Comparison of ENCODE assay signal across 2 cellular contexts in the genomic region with DNA sequence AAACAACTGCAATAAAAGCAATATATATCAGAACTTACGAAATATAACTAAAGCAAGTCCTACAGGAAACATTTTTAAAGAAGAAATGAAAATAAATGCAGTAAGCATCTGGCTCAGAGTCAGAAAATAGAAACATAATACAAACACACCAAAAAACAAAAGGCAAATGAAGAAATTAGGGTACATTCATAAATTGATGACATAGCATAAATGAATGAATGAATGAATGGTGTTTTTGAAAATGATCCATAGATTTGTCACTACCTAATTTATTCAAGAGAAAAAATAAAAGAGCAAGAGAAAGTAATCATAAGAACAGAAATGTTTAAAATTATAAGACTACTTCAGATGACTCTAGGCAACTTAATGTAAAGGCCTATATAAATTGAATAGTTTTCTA.
TF ChIP-seq lines count a peak whose summit lies in the region.

No MANE protein-coding gene starts in this region.

TF ChIP-seq in HepG2, 621 proteins besides CTCF, POLR2A, EP300 and RAD21 (continued from another document):
- TF ChIP-seq, protein P1, sequence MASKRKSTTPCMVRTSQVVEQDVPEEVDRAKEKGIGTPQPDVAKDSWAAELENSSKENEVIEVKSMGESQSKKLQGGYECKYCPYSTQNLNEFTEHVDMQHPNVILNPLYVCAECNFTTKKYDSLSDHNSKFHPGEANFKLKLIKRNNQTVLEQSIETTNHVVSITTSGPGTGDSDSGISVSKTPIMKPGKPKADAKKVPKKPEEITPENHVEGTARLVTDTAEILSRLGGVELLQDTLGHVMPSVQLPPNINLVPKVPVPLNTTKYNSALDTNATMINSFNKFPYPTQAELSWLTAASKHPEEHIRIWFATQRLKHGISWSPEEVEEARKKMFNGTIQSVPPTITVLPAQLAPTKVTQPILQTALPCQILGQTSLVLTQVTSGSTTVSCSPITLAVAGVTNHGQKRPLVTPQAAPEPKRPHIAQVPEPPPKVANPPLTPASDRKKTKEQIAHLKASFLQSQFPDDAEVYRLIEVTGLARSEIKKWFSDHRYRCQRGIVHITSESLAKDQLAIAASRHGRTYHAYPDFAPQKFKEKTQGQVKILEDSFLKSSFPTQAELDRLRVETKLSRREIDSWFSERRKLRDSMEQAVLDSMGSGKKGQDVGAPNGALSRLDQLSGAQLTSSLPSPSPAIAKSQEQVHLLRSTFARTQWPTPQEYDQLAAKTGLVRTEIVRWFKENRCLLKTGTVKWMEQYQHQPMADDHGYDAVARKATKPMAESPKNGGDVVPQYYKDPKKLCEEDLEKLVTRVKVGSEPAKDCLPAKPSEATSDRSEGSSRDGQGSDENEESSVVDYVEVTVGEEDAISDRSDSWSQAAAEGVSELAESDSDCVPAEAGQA (IDR thresholded peaks at IDR 0.05; ENCODE audit: low read depth) = no peak
- TF ChIP-seq, protein P1 (CRISPR knock-in tag; IDR thresholded peaks at IDR 0.05; ENCODE audit: borderline replicate concordance) = no peak
- TF ChIP-seq GPBP1L1 (CRISPR knock-in tag; IDR thresholded peaks at IDR 0.05) (no peak), MAFK (conservative IDR thresholded peaks at IDR 0.05 in 1 of 2, IDR thresholded peaks at IDR 0.05 in 1 of 2; ENCODE audit: low read length in 2 of 2) (peak; percentile 91 to 97), DNMT3B (CRISPR knock-in tag; conservative IDR thresholded peaks at IDR 0.05) (no peak), ZNF251 (CRISPR knock-in tag; IDR thresholded peaks at IDR 0.05) (no peak), ZNF777 (CRISPR knock-in tag; IDR thresholded peaks at IDR 0.05) (no peak), ZNF839 (CRISPR knock-in tag; IDR thresholded peaks at IDR 0.05; ENCODE audit: borderline replicate concordance) (no peak), KLF16 (CRISPR knock-in tag; IDR thresholded peaks at IDR 0.05) (no peak), ZNF160 (CRISPR knock-in tag; IDR thresholded peaks at IDR 0.05) (no peak)
- TF ChIP-seq, protein P2, sequence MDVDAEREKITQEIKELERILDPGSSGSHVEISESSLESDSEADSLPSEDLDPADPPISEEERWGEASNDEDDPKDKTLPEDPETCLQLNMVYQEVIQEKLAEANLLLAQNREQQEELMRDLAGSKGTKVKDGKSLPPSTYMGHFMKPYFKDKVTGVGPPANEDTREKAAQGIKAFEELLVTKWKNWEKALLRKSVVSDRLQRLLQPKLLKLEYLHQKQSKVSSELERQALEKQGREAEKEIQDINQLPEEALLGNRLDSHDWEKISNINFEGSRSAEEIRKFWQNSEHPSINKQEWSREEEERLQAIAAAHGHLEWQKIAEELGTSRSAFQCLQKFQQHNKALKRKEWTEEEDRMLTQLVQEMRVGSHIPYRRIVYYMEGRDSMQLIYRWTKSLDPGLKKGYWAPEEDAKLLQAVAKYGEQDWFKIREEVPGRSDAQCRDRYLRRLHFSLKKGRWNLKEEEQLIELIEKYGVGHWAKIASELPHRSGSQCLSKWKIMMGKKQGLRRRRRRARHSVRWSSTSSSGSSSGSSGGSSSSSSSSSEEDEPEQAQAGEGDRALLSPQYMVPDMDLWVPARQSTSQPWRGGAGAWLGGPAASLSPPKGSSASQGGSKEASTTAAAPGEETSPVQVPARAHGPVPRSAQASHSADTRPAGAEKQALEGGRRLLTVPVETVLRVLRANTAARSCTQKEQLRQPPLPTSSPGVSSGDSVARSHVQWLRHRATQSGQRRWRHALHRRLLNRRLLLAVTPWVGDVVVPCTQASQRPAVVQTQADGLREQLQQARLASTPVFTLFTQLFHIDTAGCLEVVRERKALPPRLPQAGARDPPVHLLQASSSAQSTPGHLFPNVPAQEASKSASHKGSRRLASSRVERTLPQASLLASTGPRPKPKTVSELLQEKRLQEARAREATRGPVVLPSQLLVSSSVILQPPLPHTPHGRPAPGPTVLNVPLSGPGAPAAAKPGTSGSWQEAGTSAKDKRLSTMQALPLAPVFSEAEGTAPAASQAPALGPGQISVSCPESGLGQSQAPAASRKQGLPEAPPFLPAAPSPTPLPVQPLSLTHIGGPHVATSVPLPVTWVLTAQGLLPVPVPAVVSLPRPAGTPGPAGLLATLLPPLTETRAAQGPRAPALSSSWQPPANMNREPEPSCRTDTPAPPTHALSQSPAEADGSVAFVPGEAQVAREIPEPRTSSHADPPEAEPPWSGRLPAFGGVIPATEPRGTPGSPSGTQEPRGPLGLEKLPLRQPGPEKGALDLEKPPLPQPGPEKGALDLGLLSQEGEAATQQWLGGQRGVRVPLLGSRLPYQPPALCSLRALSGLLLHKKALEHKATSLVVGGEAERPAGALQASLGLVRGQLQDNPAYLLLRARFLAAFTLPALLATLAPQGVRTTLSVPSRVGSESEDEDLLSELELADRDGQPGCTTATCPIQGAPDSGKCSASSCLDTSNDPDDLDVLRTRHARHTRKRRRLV (CRISPR knock-in tag; IDR thresholded peaks at IDR 0.05) = no peak

TF ChIP-seq in K562, 482 proteins besides CTCF, POLR2A, EP300 and RAD21 (continued from another document):
- TF ChIP-seq, protein P3, sequence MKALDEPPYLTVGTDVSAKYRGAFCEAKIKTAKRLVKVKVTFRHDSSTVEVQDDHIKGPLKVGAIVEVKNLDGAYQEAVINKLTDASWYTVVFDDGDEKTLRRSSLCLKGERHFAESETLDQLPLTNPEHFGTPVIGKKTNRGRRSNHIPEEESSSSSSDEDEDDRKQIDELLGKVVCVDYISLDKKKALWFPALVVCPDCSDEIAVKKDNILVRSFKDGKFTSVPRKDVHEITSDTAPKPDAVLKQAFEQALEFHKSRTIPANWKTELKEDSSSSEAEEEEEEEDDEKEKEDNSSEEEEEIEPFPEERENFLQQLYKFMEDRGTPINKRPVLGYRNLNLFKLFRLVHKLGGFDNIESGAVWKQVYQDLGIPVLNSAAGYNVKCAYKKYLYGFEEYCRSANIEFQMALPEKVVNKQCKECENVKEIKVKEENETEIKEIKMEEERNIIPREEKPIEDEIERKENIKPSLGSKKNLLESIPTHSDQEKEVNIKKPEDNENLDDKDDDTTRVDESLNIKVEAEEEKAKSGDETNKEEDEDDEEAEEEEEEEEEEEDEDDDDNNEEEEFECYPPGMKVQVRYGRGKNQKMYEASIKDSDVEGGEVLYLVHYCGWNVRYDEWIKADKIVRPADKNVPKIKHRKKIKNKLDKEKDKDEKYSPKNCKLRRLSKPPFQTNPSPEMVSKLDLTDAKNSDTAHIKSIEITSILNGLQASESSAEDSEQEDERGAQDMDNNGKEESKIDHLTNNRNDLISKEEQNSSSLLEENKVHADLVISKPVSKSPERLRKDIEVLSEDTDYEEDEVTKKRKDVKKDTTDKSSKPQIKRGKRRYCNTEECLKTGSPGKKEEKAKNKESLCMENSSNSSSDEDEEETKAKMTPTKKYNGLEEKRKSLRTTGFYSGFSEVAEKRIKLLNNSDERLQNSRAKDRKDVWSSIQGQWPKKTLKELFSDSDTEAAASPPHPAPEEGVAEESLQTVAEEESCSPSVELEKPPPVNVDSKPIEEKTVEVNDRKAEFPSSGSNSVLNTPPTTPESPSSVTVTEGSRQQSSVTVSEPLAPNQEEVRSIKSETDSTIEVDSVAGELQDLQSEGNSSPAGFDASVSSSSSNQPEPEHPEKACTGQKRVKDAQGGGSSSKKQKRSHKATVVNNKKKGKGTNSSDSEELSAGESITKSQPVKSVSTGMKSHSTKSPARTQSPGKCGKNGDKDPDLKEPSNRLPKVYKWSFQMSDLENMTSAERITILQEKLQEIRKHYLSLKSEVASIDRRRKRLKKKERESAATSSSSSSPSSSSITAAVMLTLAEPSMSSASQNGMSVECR (CRISPR knock-in tag; IDR thresholded peaks at IDR 0.05) = no peak
- TF ChIP-seq MAFG (tag; conservative IDR thresholded peaks at IDR 0.05) (peak; percentile 63), MAFF (IDR thresholded peaks at IDR 0.05; ENCODE audit: low read length) (peak; percentile 70), ZNF224 (CRISPR knock-in tag; IDR thresholded peaks at IDR 0.05) (no peak), C11orf30 (IDR thresholded peaks at IDR 0.05; ENCODE audit: low read depth) (peak; percentile 43; the same call in 1 of the 2 replicates), CHAMP1 (IDR thresholded peaks at IDR 0.05) (no peak), GTF2B (IDR thresholded peaks at IDR 0.05; ENCODE audit: extremely low read depth, insufficient read length) (no peak), MAFK (IDR thresholded peaks at IDR 0.05; ENCODE audit: low read length) (peak; percentile 80)
